Comparison of ENCODE assay signal across 17 cellular contexts in the genomic region with DNA sequence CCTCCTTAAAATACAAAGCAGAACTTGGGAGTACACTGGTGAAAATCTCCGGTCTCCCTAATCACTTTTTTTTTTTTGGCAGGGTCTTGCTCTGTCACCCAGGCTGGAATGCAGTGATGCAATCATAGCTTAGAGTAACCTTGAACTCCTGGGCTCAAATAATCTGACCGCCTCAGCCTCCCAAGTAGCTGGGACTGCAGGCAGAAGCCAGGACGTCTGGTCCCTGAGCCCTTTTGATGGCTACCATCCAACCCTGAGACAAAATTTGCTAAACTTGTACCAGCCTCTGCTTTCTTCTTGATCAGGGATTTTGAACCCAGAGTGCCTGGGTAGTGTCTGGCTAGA. TPM values are rescaled to one million over a fixed set of nuclear protein-coding genes. Genes with fewer than 3 reads are reported as not detected.
DNase-seq lines count a peak whose midpoint lies in the region; ATAC-seq, FAIRE-seq and TF ChIP-seq lines count a peak whose summit lies in the region.
"Had no signal": no experiment of that assay in that cellular context is flagged by ENCODE, and none has a peak within 500 bp of the region (broad histone marks: within the 10 kb centered on the region; RNA-seq: fewer than 3 reads in every experiment).

No MANE protein-coding gene starts in this region.

- H3K27ac ChIP-seq in K562 (ENCODE audit: extremely low read depth, low read depth, low read length) = no peak overlapping the region
- H3K27ac ChIP-seq: transverse colon had no signal

- ATAC-seq in left cardiac atrium (no peak), K562 (no peak), GM18520 (IDR thresholded peaks at IDR 0.05; ENCODE audit: unreplicated experiment) (no peak)
- ATAC-seq: stimulated activated memory B cell treated with anti-CD40 and anti-IgM and Interleukin-4, amounts not matched to agents 10 μg/mL and 1 μg/mL and 100 μg/mL, for 72 hours had no signal

- no TSS peak for BruUV-seq in K562 (replicated peaks; lab: Mats Ljungman, UMichigan)

- WGBS in K562 (ENCODE audit: insufficient coverage, low coverage, missing lambda C conversion rate) = 4% methylated on average over 3 of the region's 3 CpGs

- H2AFZ ChIP-seq in K562 (ENCODE audit: low read depth, low read length) = no peak overlapping the region

- no peaks in the 10 kb centered on the region for H3K4me1 ChIP-seq in K562 (replicated peaks in 1 of 2; ENCODE audit: control insufficient read depth in 2 of 2, insufficient read depth in 2 of 2, low read length in 2 of 2)

- CTCF ChIA-PET in K562 (lab: Yijun Ruan, JAX; ENCODE audit: low intra/inter-chr PET ratio) = no interaction called here

- POLR2A ChIA-PET in K562 (lab: Yijun Ruan, JAX) = interaction anchor here (0.6 kb wide), 1 partner anchor 75 kb away, joined by 3 read pairs; no protein-coding TSS in a partner anchor

- intact Hi-C loops in cardiac septum (cut with DNase I) = no loop called here
- intact Hi-C loops in left cardiac atrium (cut with DNase I) = no loop called here
- intact Hi-C loops in K562 (cut with micrococcal nuclease) = no loop called here

- H3K9me1 ChIP-seq in K562 (ENCODE audit: control insufficient read depth, insufficient read depth, low read length) = no peaks in the 10 kb centered on the region

- TF ChIP-seq EP300 in K562 (IDR thresholded peaks at IDR 0.05; ENCODE audit: low read length) = no peak

- in situ Hi-C loops in K562 (cut with MboI) = no loop called here

- peak; percentile 22 for DNase-seq in cardiac septum (ENCODE audit: low spot score)
- DNase-seq in left cardiac atrium = no peak
- no peak for DNase-seq in K562 (ENCODE audit: extremely low read depth in 1 of 4, low spot score in 3 of 4)
- DNase-seq in iris pigment epithelial cell (ENCODE audit: low read depth) = peak; percentile 4
- DNase-seq in pons (ENCODE audit: low spot score) = no peak
- DNase-seq in GM19238 (ENCODE audit: insufficient read length, low spot score) = no peak
- no peak for DNase-seq in NAMALWA (ENCODE audit: low spot score)
- DNase-seq: activated effector memory CD4-positive, alpha-beta T cell treated with anti-CD3 and anti-CD28 coated beads, Interleukin-2, amount 50 U/mL, for 16 hours; CD4-positive, alpha-beta T cell; islet precursor cell; Karpas-422; SHP77; transverse colon had no signal

- peaks cover 12 to 33% of the 10 kb centered on the region in 2 experiments for H3K27me3 ChIP-seq in K562 (ENCODE audit: control insufficient read depth in 2 of 2, insufficient read depth in 2 of 2, low read length in 2 of 2)

- no peak for TF ChIP-seq CTCF in K562 (IDR thresholded peaks at IDR 0.05 in 2 of 3, conservative IDR thresholded peaks at IDR 0.05 in 1 of 3; ENCODE audit: insufficient read depth in 2 of 3, low read depth in 1 of 3, low read length in 3 of 3)

- no peak for TF ChIP-seq POLR2A in K562 (conservative IDR thresholded peaks at IDR 0.05)

- no peaks in the 10 kb centered on the region for H4K20me1 ChIP-seq in K562 (replicated peaks; ENCODE audit: control insufficient read depth, insufficient read depth, low read length)

- H3K9me3 ChIP-seq in K562 (replicated peaks; ENCODE audit: control insufficient read depth, insufficient read depth, low read depth, low read length) = no peaks in the 10 kb centered on the region
- H3K9me3 ChIP-seq: transverse colon had no signal

- no peaks in the 10 kb centered on the region for H3K36me3 ChIP-seq in K562 (ENCODE audit: control insufficient read depth, insufficient read depth, low read length)
- H3K36me3 ChIP-seq: transverse colon had no signal

- no peak overlapping the region for H3K4me2 ChIP-seq in K562 (ENCODE audit: insufficient read depth, low read length)

- TF ChIP-seq RAD21 in K562 (CRISPR knock-in tag; conservative IDR thresholded peaks at IDR 0.05 in 1 of 2, IDR thresholded peaks at IDR 0.05 in 1 of 2) = no peak

- H3K9ac ChIP-seq in K562 (ENCODE audit: insufficient read depth in 1 of 2, low read depth in 2 of 2, low read length in 2 of 2) = no peak overlapping the region

- FAIRE-seq in K562 (lab: Jason Lieb, UNC) = no peak

- H3K79me2 ChIP-seq in K562 (ENCODE audit: control insufficient read depth, insufficient read depth, low read length) = no peaks in the 10 kb centered on the region

- no peak overlapping the region for H3K4me3 ChIP-seq in K562
- H3K4me3 ChIP-seq: transverse colon had no signal

TF ChIP-seq in K562, 482 proteins besides CTCF, POLR2A, EP300 and RAD21 (continues in another document):
- TF ChIP-seq, protein P1, sequence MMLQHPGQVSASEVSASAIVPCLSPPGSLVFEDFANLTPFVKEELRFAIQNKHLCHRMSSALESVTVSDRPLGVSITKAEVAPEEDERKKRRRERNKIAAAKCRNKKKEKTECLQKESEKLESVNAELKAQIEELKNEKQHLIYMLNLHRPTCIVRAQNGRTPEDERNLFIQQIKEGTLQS (IDR thresholded peaks at IDR 0.05) = peak; percentile 41
- TF ChIP-seq, protein P1 (CRISPR knock-in tag; conservative IDR thresholded peaks at IDR 0.05) = no peak
- TF ChIP-seq, protein P2, sequence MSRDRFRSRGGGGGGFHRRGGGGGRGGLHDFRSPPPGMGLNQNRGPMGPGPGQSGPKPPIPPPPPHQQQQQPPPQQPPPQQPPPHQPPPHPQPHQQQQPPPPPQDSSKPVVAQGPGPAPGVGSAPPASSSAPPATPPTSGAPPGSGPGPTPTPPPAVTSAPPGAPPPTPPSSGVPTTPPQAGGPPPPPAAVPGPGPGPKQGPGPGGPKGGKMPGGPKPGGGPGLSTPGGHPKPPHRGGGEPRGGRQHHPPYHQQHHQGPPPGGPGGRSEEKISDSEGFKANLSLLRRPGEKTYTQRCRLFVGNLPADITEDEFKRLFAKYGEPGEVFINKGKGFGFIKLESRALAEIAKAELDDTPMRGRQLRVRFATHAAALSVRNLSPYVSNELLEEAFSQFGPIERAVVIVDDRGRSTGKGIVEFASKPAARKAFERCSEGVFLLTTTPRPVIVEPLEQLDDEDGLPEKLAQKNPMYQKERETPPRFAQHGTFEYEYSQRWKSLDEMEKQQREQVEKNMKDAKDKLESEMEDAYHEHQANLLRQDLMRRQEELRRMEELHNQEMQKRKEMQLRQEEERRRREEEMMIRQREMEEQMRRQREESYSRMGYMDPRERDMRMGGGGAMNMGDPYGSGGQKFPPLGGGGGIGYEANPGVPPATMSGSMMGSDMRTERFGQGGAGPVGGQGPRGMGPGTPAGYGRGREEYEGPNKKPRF (IDR thresholded peaks at IDR 0.05; ENCODE audit: low read depth, low read length) = no peak
- TF ChIP-seq ZNF644 (tag; IDR thresholded peaks at IDR 0.05; ENCODE audit: low read depth) (no peak), FUS (optimal IDR thresholded peaks at IDR 0.05; ENCODE audit: low read depth, low read length) (no peak)

RNA-seq across cellular contexts. Expression of gene L1TD1, which starts 4.1 kb away (rescaled TPM):
- 0.67 TPM for total RNA-seq in cardiac septum
- under 1 TPM; 0.09 to 0.34 TPM for total RNA-seq in left cardiac atrium
- total RNA-seq in K562 (2011; cell fraction: chromatin; rRNA removed; ENCODE audit: low replicate concordance) = not detected in 2 replicates
- total RNA-seq in K562 (2011; cell fraction: nucleolus; rRNA removed) = not detected in 2 replicates
- total RNA-seq in K562 (2011; cell fraction: nucleoplasm; rRNA removed) = not detected in 2 replicates
- total RNA-seq in K562 (2014; rRNA removed) = not detected in 2 replicates
- not detected in 2 replicates for total RNA-seq in K562 (2014; rRNA removed; fragmentation: Illumina TruSeq; extraction: Trizol)
- not detected in 2 replicates for total RNA-seq in K562 (2015; rRNA removed; fragmentation: Illumina TruSeq; extraction: Trizol)
- total RNA-seq in K562 (2021) = 0.09 and 0.31 TPM in 2 replicates
- not detected in 2 replicates for polyA plus RNA-seq in K562 (2011; rRNA removed)
- not detected in 2 replicates for polyA plus RNA-seq in K562 (2011; cell fraction: cytosol; rRNA removed)
- polyA plus RNA-seq in K562 (2011; cell fraction: nucleus; rRNA removed) = not detected in 2 replicates
- polyA plus RNA-seq in K562 (2012) = not detected in 2 replicates
- not detected in 2 replicates for polyA plus RNA-seq in K562 (2014; fragmentation: Illumina TruSeq; extraction: Trizol)
- polyA plus RNA-seq in K562 (2014; fragmentation: Nextera tagmentation; extraction: Ambion mirVana) = not detected
- not detected in 2 replicates for polyA plus RNA-seq in K562 (2014; rRNA removed)
- not detected in 2 replicates for polyA minus RNA-seq in K562 (2011; rRNA and poly(A)+ RNA removed)
- not detected in 2 replicates for polyA minus RNA-seq in K562 (2011; cell fraction: cytosol; rRNA and poly(A)+ RNA removed)
- not detected in 2 replicates for polyA minus RNA-seq in K562 (2011; cell fraction: nucleus; rRNA and poly(A)+ RNA removed)
- total RNA-seq: A673, osteoblast had no signal

Comparison
In these comparisons a context has a peak if more than half of its experiments do, and no peak if none do; other contexts are left out.
1. DNase-seq: peak in cardiac septum (single experiment) and iris pigment epithelial cell (single experiment); none in left cardiac atrium (single experiment), K562 (0 of 4), pons (single experiment), GM19238 (single experiment) and NAMALWA (single experiment).